ENCODE assay signal across 21 cellular contexts in genomic region chr16:22878955-22879354, GRCh38.
DNase-seq lines count a peak whose midpoint lies in the region; ATAC-seq, FAIRE-seq and TF ChIP-seq lines count a peak whose summit lies in the region.
"Had no signal": no experiment of that assay in that cellular context is flagged by ENCODE, and none has a peak within 500 bp of the region (broad histone marks: within the 10 kb centered on the region; RNA-seq: fewer than 3 reads in every experiment).

No MANE protein-coding gene starts in this region.

- no peak for TF ChIP-seq POLR2A in HepG2 (IDR thresholded peaks at IDR 0.05; ENCODE audit: insufficient read depth in 1 of 2, low read depth in 2 of 2, low read length in 2 of 2)
- TF ChIP-seq POLR2A in right lobe of liver (IDR thresholded peaks at IDR 0.05): no peak
- no peak for TF ChIP-seq POLR2A in gastrocnemius medialis (IDR thresholded peaks at IDR 0.05)

- POLR2A ChIA-PET in HepG2 (lab: Yijun Ruan, JAX): no interaction called here

- 25% methylated on average over 5 of the region's 6 CpGs for WGBS in HepG2 (ENCODE audit: low lambda C conversion rate)
- WGBS in right lobe of liver (ENCODE audit: insufficient coverage, low coverage, low lambda C conversion rate, missing lambda C conversion rate): 53% methylated on average over 4 of the region's 6 CpGs

- H3K27me3 ChIP-seq in HepG2 (ENCODE audit: control insufficient read depth in 1 of 2, insufficient read depth in 2 of 2, low read length in 2 of 2): peaks cover 4 to 36% of the 10 kb centered on the region in 2 experiments; a peak in 4 of 5 replicates
- no peaks in the 10 kb centered on the region for H3K27me3 ChIP-seq in right lobe of liver
- no peaks in the 10 kb centered on the region for H3K27me3 ChIP-seq in osteoblast (ENCODE audit: insufficient read depth, low read length)
- H3K27me3 ChIP-seq in gastrocnemius medialis: no peaks in the 10 kb centered on the region
- H3K27me3 ChIP-seq: BLaER1 treated with 17β-estradiol and CSF1 and Interleukin-3, amounts not matched to agents 10 nM and 100 nM had no signal

- no peak for TF ChIP-seq EP300 in HepG2 (IDR thresholded peaks at IDR 0.05; ENCODE audit: low read depth in 2 of 2, low read length in 2 of 2)
- no peak for TF ChIP-seq EP300 in HepG2 (CRISPR knock-in tag; IDR thresholded peaks at IDR 0.05; ENCODE audit: borderline replicate concordance)

- intact Hi-C loops in HepG2 (cut with micrococcal nuclease; ENCODE audit: unreplicated experiment) (no loop called here), right lobe of liver (cut with DNase I) (no loop called here), gastrocnemius medialis (cut with DNase I; ENCODE audit: low total_unique reads) (no loop called here)

- H3K9me3 ChIP-seq in HepG2 (ENCODE audit: low read length) (no peaks in the 10 kb centered on the region), right lobe of liver (no peaks in the 10 kb centered on the region), osteoblast (ENCODE audit: low read depth, low read length) (no peaks in the 10 kb centered on the region), gastrocnemius medialis (no peaks in the 10 kb centered on the region)
- H3K9me3 ChIP-seq: A549; BLaER1 treated with 17β-estradiol and CSF1 and Interleukin-3, amounts not matched to agents 10 nM and 100 nM; Caco-2 had no signal

- H3K4me2 ChIP-seq in HepG2 (ENCODE audit: low read depth, low read length) (no peak overlapping the region), osteoblast (ENCODE audit: insufficient read depth, low read length) (no peak overlapping the region)
- H3K4me2 ChIP-seq: A549; BLaER1 treated with 17β-estradiol and CSF1 and Interleukin-3, amounts not matched to agents 10 nM and 100 nM had no signal

- H2AFZ ChIP-seq in HepG2 (ENCODE audit: low read length) (no peak overlapping the region), osteoblast (ENCODE audit: low read length) (no peak overlapping the region)

- no peak for FAIRE-seq in HepG2 (lab: Jason Lieb, UNC)
- FAIRE-seq: A549, D721Med, G401.6, GM12891, GM19239 had no signal

- H3K27ac ChIP-seq in HepG2 (ENCODE audit: extremely low read length, insufficient read depth, low read length) (no peak overlapping the region), right lobe of liver (no peak overlapping the region), osteoblast (ENCODE audit: low read depth, low read length) (no peak overlapping the region), gastrocnemius medialis (no peak overlapping the region)
- H3K27ac ChIP-seq: 22Rv1; A549; BLaER1 treated with 17β-estradiol and CSF1 and Interleukin-3, amounts not matched to agents 10 nM and 100 nM; C4-2B had no signal

- BruUV-seq in HepG2 (replicated peaks; lab: Mats Ljungman, UMichigan): no TSS peak

- ATAC-seq in HepG2 (no peak), right lobe of liver (no peak), gastrocnemius medialis (no peak)
- ATAC-seq: A549; CD8-positive, alpha-beta T cell had no signal

- H4K20me1 ChIP-seq in HepG2 (ENCODE audit: insufficient read depth, low read length): no peaks in the 10 kb centered on the region
- no peaks in the 10 kb centered on the region for H4K20me1 ChIP-seq in osteoblast (ENCODE audit: insufficient read depth, low read length)
- H4K20me1 ChIP-seq: BLaER1 treated with 17β-estradiol and CSF1 and Interleukin-3, amounts not matched to agents 10 nM and 100 nM had no signal

- TF ChIP-seq RAD21 in HepG2 (CRISPR knock-in tag; IDR thresholded peaks at IDR 0.05): no peak

- peak; percentile 5 for DNase-seq in DMS 273 (lab: John Stamatoyannopoulos, UW; ENCODE audit: unreplicated experiment)
- DNase-seq in DMS 273 treated with DMSO at 0.1 percent for 48 hours (lab: John Stamatoyannopoulos, UW): no peak
- DNase-seq in HepG2 (ENCODE audit: low spot score): no peak
- DNase-seq in right lobe of liver: no peak
- peak; percentile 44 for DNase-seq in osteoblast (ENCODE audit: insufficient read length, low spot score, missing footprints)
- DNase-seq in gastrocnemius medialis: no peak
- DNase-seq: AML-193; Caco-2; Calu3; CD4-positive, alpha-beta T cell; CD8-positive, alpha-beta T cell; DMS79 treated with DMSO at 0.1 percent for 48 hours; GF-D8 had no signal

- H3K4me1 ChIP-seq in HepG2 (ENCODE audit: insufficient read depth, low read length) (no peaks in the 10 kb centered on the region), right lobe of liver (no peaks in the 10 kb centered on the region), osteoblast (ENCODE audit: insufficient read depth, low read length) (no peaks in the 10 kb centered on the region), gastrocnemius medialis (no peaks in the 10 kb centered on the region)
- H3K4me1 ChIP-seq: A549; BLaER1 treated with 17β-estradiol and CSF1 and Interleukin-3, amounts not matched to agents 10 nM and 100 nM; Caco-2 had no signal

- CTCF ChIA-PET in HepG2 (lab: Yijun Ruan, JAX; ENCODE audit: low intra/inter-chr PET ratio, low total read pairs): no interaction called here

- no peak overlapping the region for H3K9ac ChIP-seq in HepG2 (ENCODE audit: insufficient read depth, low read depth, low read length)
- H3K9ac ChIP-seq: BLaER1 treated with 17β-estradiol and CSF1 and Interleukin-3, amounts not matched to agents 10 nM and 100 nM had no signal

- H3K79me2 ChIP-seq in HepG2 (ENCODE audit: insufficient read depth, low read length) (no peaks in the 10 kb centered on the region), osteoblast (ENCODE audit: insufficient read depth, low read length) (no peaks in the 10 kb centered on the region)

- H3K4me3 ChIP-seq in HepG2 (replicated peaks in 1 of 3; ENCODE audit: insufficient read depth in 1 of 3, low read depth in 2 of 3, low read length in 3 of 3) (no peak overlapping the region), right lobe of liver (no peak overlapping the region), osteoblast (ENCODE audit: insufficient read depth, low read length) (no peak overlapping the region), gastrocnemius medialis (no peak overlapping the region)
- H3K4me3 ChIP-seq: A549; BLaER1 treated with 17β-estradiol and CSF1 and Interleukin-3, amounts not matched to agents 10 nM and 100 nM had no signal

- H3K36me3 ChIP-seq in HepG2 (replicated peaks in 1 of 2; ENCODE audit: control insufficient read depth in 1 of 2, insufficient read depth in 2 of 2, low read length in 2 of 2) (no peaks in the 10 kb centered on the region), right lobe of liver (no peaks in the 10 kb centered on the region), osteoblast (ENCODE audit: insufficient read depth, low read length) (no peaks in the 10 kb centered on the region), gastrocnemius medialis (no peaks in the 10 kb centered on the region)
- H3K36me3 ChIP-seq: BLaER1 treated with 17β-estradiol and CSF1 and Interleukin-3, amounts not matched to agents 10 nM and 100 nM had no signal

- in situ Hi-C loops in HepG2 (cut with HindIII; ENCODE audit: extremely low pct_ligation_motif_present, low pct_unique_long_range_greater_than_20kb): no loop called here
- in situ Hi-C loops in gastrocnemius medialis (cut with MboI; ENCODE audit: low sequenced_read_pairs in 4 of 4): no loop called here

- TF ChIP-seq CTCF in HepG2 (CRISPR knock-in tag; IDR thresholded peaks at IDR 0.05): no peak
- no peak for TF ChIP-seq CTCF in right lobe of liver (IDR thresholded peaks at IDR 0.05)
- TF ChIP-seq CTCF in osteoblast (IDR thresholded peaks at IDR 0.05; ENCODE audit: extremely low read depth, low read depth, low read length): no peak
- no peak for TF ChIP-seq CTCF in gastrocnemius medialis (IDR thresholded peaks at IDR 0.05 in 4 of 5, conservative IDR thresholded peaks at IDR 0.05 in 1 of 5)

TF ChIP-seq in HepG2, 621 proteins besides CTCF, POLR2A, EP300 and RAD21:
- TF ChIP-seq ZNF264 (CRISPR knock-in tag; IDR thresholded peaks at IDR 0.05): no peak
- no peak for TF ChIP-seq ZNF230 (CRISPR knock-in tag; IDR thresholded peaks at IDR 0.05)
- TF ChIP-seq ZFP36 (IDR thresholded peaks at IDR 0.05; ENCODE audit: borderline replicate concordance, low read depth, low read length, partially characterized antibody): no peak
- TF ChIP-seq CREB1 (IDR thresholded peaks at IDR 0.05): peak; percentile 82
- TF ChIP-seq CREB1 (CRISPR knock-in tag; IDR thresholded peaks at IDR 0.05): no peak
- TF ChIP-seq PITX1 (CRISPR knock-in tag; IDR thresholded peaks at IDR 0.05): no peak

Comparison
In these comparisons a context has a peak if more than half of its experiments do, and no peak if none do; other contexts are left out.
1. DNase-seq: peak in DMS 273 (single experiment) and osteoblast (single experiment); none in DMS 273 treated with DMSO at 0.1 percent for 48 hours (single experiment), HepG2 (single experiment), right lobe of liver (0 of 3) and gastrocnemius medialis (0 of 2).